ENCODE assay signal across 17 cellular contexts in genomic region chr3:12944849-12945248, GRCh38.
A peak's percentile ranks its signal among the peaks of the same experiment; 100 is the strongest.
DNase-seq lines count a peak whose midpoint lies in the region; ATAC-seq and TF ChIP-seq lines count a peak whose summit lies in the region.
"Had no signal": no experiment of that assay in that cellular context is flagged by ENCODE, and none has a peak within 500 bp of the region (broad histone marks: within the 10 kb centered on the region; RNA-seq: fewer than 3 reads in every experiment).

No MANE protein-coding gene starts in this region.

- no peaks in the 10 kb centered on the region for H3K27me3 ChIP-seq in H7 (ENCODE audit: control insufficient read depth, insufficient read depth, low read length)
- H3K27me3 ChIP-seq in psoas muscle (ENCODE audit: insufficient read depth in 3 of 3, low read length in 2 of 3), result no peaks in the 10 kb centered on the region
- no peaks in the 10 kb centered on the region for H3K27me3 ChIP-seq in CD8-positive, alpha-beta memory T cell (ENCODE audit: insufficient read depth, low read length, poor library complexity, severe bottlenecking)
- H3K27me3 ChIP-seq: uterus had no signal

- TF ChIP-seq CTCF in psoas muscle (IDR thresholded peaks at IDR 0.05), result no peak

- DNase-seq in H7, result peak; percentile 87
- DNase-seq in anterior cingulate cortex (lab: John Stamatoyannopoulos, UW), result peak in 55 of 58 donors; percentile 21 to 92 (median 73)
- DNase-seq in hypothalamus (lab: John Stamatoyannopoulos, UW), result peak in 46 of 51 donors; percentile 14 to 90 (median 71)
- no peak for DNase-seq in psoas muscle
- no peak for DNase-seq in cortex of kidney (lab: John Stamatoyannopoulos, UW)
- no peak for DNase-seq in CD8-positive, alpha-beta memory T cell
- no peak for DNase-seq in NCI-H2081 (lab: John Stamatoyannopoulos, UW)
- DNase-seq: activated CD4-positive, alpha-beta memory T cell treated with anti-CD3 and anti-CD28 coated beads, Interleukin-2, amount 10 ng/mL, durations not matched to agents 7 days and 5 days; IMR-90; NCI-H1092; stimulated activated CD4-positive, alpha-beta T cell treated with anti-CD3 and anti-CD28 coated beads, Interleukin-2, amount 100 ng/mL, for 24 hours; uterus had no signal

- ATAC-seq in psoas muscle (no peak), GM18907 (IDR thresholded peaks at IDR 0.05; ENCODE audit: unreplicated experiment) (no peak)
- ATAC-seq: esophagus mucosa had no signal

- intact Hi-C loops in psoas muscle (cut with DNase I), result no loop called here

- no peaks in the 10 kb centered on the region for H3K27me3 Mint-ChIP-seq in CD8-positive, alpha-beta memory T cell
- H3K27me3 Mint-ChIP-seq: activated CD4-positive, alpha-beta memory T cell treated with anti-CD3 and anti-CD28 coated beads, Interleukin-2, amount 10 ng/mL, durations not matched to agents 7 days and 5 days; progenitor cell of endocrine pancreas had no signal

- peak overlapping the region; percentile 2 for H3K27ac ChIP-seq in psoas muscle
- no peak overlapping the region for H3K27ac ChIP-seq in CD8-positive, alpha-beta memory T cell (ENCODE audit: low read depth, low read length)
- H3K27ac ChIP-seq: C4-2B, SK-N-MC had no signal

- no peak overlapping the region for H3K4me3 ChIP-seq in H7 (ENCODE audit: insufficient read depth, low read depth, low read length)
- no peak overlapping the region for H3K4me3 ChIP-seq in psoas muscle
- H3K4me3 ChIP-seq in CD8-positive, alpha-beta memory T cell (ENCODE audit: low read length), result no peak overlapping the region
- H3K4me3 ChIP-seq: SK-N-MC, uterus had no signal

- H3K36me3 ChIP-seq in H7 (replicated peaks; ENCODE audit: control insufficient read depth, insufficient read depth, low read length), result peaks cover 3% of the 10 kb centered on the region
- H3K36me3 ChIP-seq in psoas muscle (ENCODE audit: insufficient read depth in 1 of 2, low read depth in 1 of 2), result peaks cover 0 to 16% of the 10 kb centered on the region in 2 donors
- H3K36me3 ChIP-seq in CD8-positive, alpha-beta memory T cell (ENCODE audit: insufficient read depth, low read length), result peaks cover 17% of the 10 kb centered on the region
- H3K36me3 ChIP-seq: uterus had no signal

- peaks cover 0 to 37% (median 4%) of the 10 kb centered on the region in 3 donors for H3K36me3 Mint-ChIP-seq in CD8-positive, alpha-beta memory T cell

- no peaks in the 10 kb centered on the region for H3K9me3 Mint-ChIP-seq in CD8-positive, alpha-beta memory T cell
- H3K9me3 Mint-ChIP-seq: activated CD4-positive, alpha-beta memory T cell treated with anti-CD3 and anti-CD28 coated beads, Interleukin-2, amount 10 ng/mL, durations not matched to agents 7 days and 5 days had no signal

- H3K4me3 Mint-ChIP-seq in CD8-positive, alpha-beta memory T cell, result no peak overlapping the region
- H3K4me3 Mint-ChIP-seq: activated CD4-positive, alpha-beta memory T cell treated with anti-CD3 and anti-CD28 coated beads, Interleukin-2, amount 10 ng/mL, durations not matched to agents 7 days and 5 days had no signal

- H3K9me3 ChIP-seq in psoas muscle, result no peaks in the 10 kb centered on the region
- H3K9me3 ChIP-seq in CD8-positive, alpha-beta memory T cell (ENCODE audit: low read length), result no peaks in the 10 kb centered on the region
- H3K9me3 ChIP-seq: uterus had no signal

- POLR2A ChIA-PET in CD8-positive, alpha-beta memory T cell (lab: Charles Lee), result no interaction called here

- WGBS in psoas muscle, 3 donors, result 55 to 66% (median 58%) methylated on average over 6 of the region's 6 CpGs

- CTCF ChIA-PET in CD8-positive, alpha-beta memory T cell (lab: Charles Lee), result no interaction called here

- H3K4me1 ChIP-seq in psoas muscle, result peaks cover 82% of the 10 kb centered on the region
- H3K4me1 ChIP-seq in CD8-positive, alpha-beta memory T cell (ENCODE audit: insufficient read depth, low read length), result peaks cover 34% of the 10 kb centered on the region

- peak overlapping the region in 2 of 8 donors; percentile 23 to 47 for H3K27ac Mint-ChIP-seq in CD8-positive, alpha-beta memory T cell
- H3K27ac Mint-ChIP-seq: activated CD4-positive, alpha-beta memory T cell treated with anti-CD3 and anti-CD28 coated beads, Interleukin-2, amount 10 ng/mL, durations not matched to agents 7 days and 5 days; progenitor cell of endocrine pancreas had no signal

- peaks cover 38 to 47% (median 39%) of the 10 kb centered on the region in 3 donors for H3K4me1 Mint-ChIP-seq in CD8-positive, alpha-beta memory T cell

Comparison
In these comparisons a context has a peak if more than half of its experiments do, and no peak if none do; other contexts are left out.
1. DNase-seq: peak in H7 (single experiment), anterior cingulate cortex (55 of 58) and hypothalamus (46 of 51); none in psoas muscle (0 of 2), cortex of kidney (single experiment), CD8-positive, alpha-beta memory T cell (0 of 5) and NCI-H2081 (0 of 2).